8 cellular contexts compared by ENCODE assay signal in the genomic region with DNA sequence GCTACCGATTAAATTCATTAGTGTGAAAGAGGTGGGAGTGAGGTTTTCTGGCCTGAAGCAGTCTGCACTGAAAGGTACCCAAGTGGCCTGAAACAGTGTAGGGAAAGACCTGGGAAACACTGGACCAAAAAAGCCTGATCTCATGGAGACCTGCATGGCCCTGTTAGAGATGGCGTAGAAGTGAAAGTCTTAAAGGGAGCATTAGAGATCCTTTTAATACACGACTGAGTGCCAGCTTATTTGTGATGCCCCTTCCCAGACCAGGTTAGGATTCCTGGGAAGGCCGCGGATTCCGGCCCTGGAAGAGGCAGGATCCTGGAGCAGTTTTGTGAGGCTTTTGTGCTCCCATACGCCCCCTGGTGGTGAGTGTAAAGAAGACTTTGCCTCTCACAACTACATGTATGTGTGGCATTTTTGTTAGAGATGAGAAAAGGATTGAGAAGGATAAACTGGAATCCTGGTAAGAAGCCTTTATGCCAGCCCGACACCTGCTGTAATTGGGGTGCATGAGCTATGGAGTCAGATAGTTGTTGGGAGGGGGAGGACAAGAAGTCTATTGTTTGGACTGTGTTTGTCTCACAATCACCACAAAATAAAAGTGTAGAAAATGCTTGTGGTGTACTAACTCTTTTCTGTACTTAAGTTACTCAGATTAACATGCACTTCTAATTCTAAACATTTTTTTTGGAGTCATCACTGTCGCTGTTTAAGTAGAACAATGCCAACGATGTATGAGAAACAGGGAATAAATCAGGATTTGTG. TPM values are rescaled to one million over a fixed set of nuclear protein-coding genes. Genes with fewer than 3 reads are reported as not detected.
DNase-seq lines count a peak whose midpoint lies in the region; ATAC-seq, FAIRE-seq and TF ChIP-seq lines count a peak whose summit lies in the region.

No MANE protein-coding gene starts in this region.

- FAIRE-seq in G401.6 (lab: Jason Lieb, UNC), result peak; percentile 88

- no peak overlapping the region for H3K9ac ChIP-seq in neural cell (ENCODE audit: low read length)

- no peak overlapping the region for H3K4me3 ChIP-seq in fibroblast of mammary gland (ENCODE audit: control insufficient read depth, low read depth, low read length)
- no peak overlapping the region for H3K4me3 ChIP-seq in neural cell (ENCODE audit: low read length)

- no peaks in the 10 kb centered on the region for H3K9me3 ChIP-seq in neural cell (ENCODE audit: low read length)

- peak; percentile 32 for DNase-seq in HS-5 (ENCODE audit: low read depth)
- DNase-seq in OCI-M1 (lab: John Stamatoyannopoulos, UW), result peak; percentile 63
- peak; percentile 48 to 71 for DNase-seq in activated T-cell treated with anti-CD3 and anti-CD28 coated beads, Interleukin-2, amount 50 U/mL, for 72 hours
- peak; percentile 81 for DNase-seq in fibroblast of mammary gland (ENCODE audit: low read depth)
- DNase-seq in substantia nigra (lab: John Stamatoyannopoulos, UW), result peak in 45 of 49 donors; percentile 2 to 83 (median 53)

- H3K27ac Mint-ChIP-seq in activated T-cell treated with anti-CD3 and anti-CD28 coated beads, Interleukin-2, amount 50 U/mL, for 72 hours, result peak overlapping the region; percentile 42

- no peak overlapping the region for H3K4me2 ChIP-seq in neural cell (ENCODE audit: low read length)

- H3K4me3 Mint-ChIP-seq in activated T-cell treated with anti-CD3 and anti-CD28 coated beads, Interleukin-2, amount 50 U/mL, for 72 hours, result peak overlapping the region; percentile 29 to 42

- no peak for TF ChIP-seq EP300 in neural cell (conservative IDR thresholded peaks at IDR 0.05; ENCODE audit: poor library complexity, severe bottlenecking)

- no peaks in the 10 kb centered on the region for H3K9me3 Mint-ChIP-seq in activated T-cell treated with anti-CD3 and anti-CD28 coated beads, Interleukin-2, amount 50 U/mL, for 72 hours

- peaks cover 14 to 30% of the 10 kb centered on the region in 2 donors for H3K36me3 Mint-ChIP-seq in activated T-cell treated with anti-CD3 and anti-CD28 coated beads, Interleukin-2, amount 50 U/mL, for 72 hours (ENCODE audit: insufficient read depth in 2 of 2)

- no peaks in the 10 kb centered on the region for H3F3A ChIP-seq in neural cell (ENCODE audit: insufficient read depth, low read length, poor library complexity, severe bottlenecking)

- H4K20me1 ChIP-seq in neural cell (ENCODE audit: insufficient read depth), result no peaks in the 10 kb centered on the region

- peak in 1 of 2 donors; percentile 25 for ATAC-seq in activated T-cell treated with anti-CD3 and anti-CD28 coated beads, Interleukin-2, amount 50 U/mL, for 72 hours (replicated peaks in 1 of 2)
- ATAC-seq in GM19463 (IDR thresholded peaks at IDR 0.05; ENCODE audit: unreplicated experiment), result no peak

- no peaks in the 10 kb centered on the region for H3K79me2 ChIP-seq in neural cell (replicated peaks; ENCODE audit: insufficient read depth, low read length)

- no peaks in the 10 kb centered on the region for H3K9me2 ChIP-seq in neural cell (ENCODE audit: insufficient read depth, low read length)

- H3K27ac ChIP-seq in neural cell (ENCODE audit: low read length), result no peak overlapping the region
- no peak overlapping the region for H3K27ac ChIP-seq in substantia nigra (ENCODE audit: low read depth, low read length, poor library complexity, severe bottlenecking)

- peak; percentile 85 for TF ChIP-seq CTCF in fibroblast of mammary gland (conservative IDR thresholded peaks at IDR 0.05; ENCODE audit: control insufficient read depth, insufficient read depth, low read depth, low read length)
- peak; percentile 81 for TF ChIP-seq CTCF in neural cell (IDR thresholded peaks at IDR 0.05; ENCODE audit: poor library complexity, severe bottlenecking)

- no peak overlapping the region for H2AFZ ChIP-seq in neural cell (ENCODE audit: low read depth, low read length)

- peak; percentile 77 for TF ChIP-seq RAD21 in neural cell (conservative IDR thresholded peaks at IDR 0.05)

- no peaks in the 10 kb centered on the region for H3K27me3 ChIP-seq in neural cell (ENCODE audit: insufficient read depth, low read depth, low read length)

- no peaks in the 10 kb centered on the region for H3K27me3 Mint-ChIP-seq in activated T-cell treated with anti-CD3 and anti-CD28 coated beads, Interleukin-2, amount 50 U/mL, for 72 hours (ENCODE audit: low read depth)

- H3K36me3 ChIP-seq in neural cell (ENCODE audit: insufficient read depth, low read length), result no peaks in the 10 kb centered on the region

- peaks cover 52% of the 10 kb centered on the region for H3K4me1 Mint-ChIP-seq in activated T-cell treated with anti-CD3 and anti-CD28 coated beads, Interleukin-2, amount 50 U/mL, for 72 hours (ENCODE audit: low read depth)

TF ChIP-seq in neural cell, 6 proteins besides CTCF, POLR2A, EP300 and RAD21:
- TF ChIP-seq, protein P1, sequence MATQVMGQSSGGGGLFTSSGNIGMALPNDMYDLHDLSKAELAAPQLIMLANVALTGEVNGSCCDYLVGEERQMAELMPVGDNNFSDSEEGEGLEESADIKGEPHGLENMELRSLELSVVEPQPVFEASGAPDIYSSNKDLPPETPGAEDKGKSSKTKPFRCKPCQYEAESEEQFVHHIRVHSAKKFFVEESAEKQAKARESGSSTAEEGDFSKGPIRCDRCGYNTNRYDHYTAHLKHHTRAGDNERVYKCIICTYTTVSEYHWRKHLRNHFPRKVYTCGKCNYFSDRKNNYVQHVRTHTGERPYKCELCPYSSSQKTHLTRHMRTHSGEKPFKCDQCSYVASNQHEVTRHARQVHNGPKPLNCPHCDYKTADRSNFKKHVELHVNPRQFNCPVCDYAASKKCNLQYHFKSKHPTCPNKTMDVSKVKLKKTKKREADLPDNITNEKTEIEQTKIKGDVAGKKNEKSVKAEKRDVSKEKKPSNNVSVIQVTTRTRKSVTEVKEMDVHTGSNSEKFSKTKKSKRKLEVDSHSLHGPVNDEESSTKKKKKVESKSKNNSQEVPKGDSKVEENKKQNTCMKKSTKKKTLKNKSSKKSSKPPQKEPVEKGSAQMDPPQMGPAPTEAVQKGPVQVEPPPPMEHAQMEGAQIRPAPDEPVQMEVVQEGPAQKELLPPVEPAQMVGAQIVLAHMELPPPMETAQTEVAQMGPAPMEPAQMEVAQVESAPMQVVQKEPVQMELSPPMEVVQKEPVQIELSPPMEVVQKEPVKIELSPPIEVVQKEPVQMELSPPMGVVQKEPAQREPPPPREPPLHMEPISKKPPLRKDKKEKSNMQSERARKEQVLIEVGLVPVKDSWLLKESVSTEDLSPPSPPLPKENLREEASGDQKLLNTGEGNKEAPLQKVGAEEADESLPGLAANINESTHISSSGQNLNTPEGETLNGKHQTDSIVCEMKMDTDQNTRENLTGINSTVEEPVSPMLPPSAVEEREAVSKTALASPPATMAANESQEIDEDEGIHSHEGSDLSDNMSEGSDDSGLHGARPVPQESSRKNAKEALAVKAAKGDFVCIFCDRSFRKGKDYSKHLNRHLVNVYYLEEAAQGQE (IDR thresholded peaks at IDR 0.05; ENCODE audit: borderline replicate concordance), result peak; percentile 98
- TF ChIP-seq TAF1 (IDR thresholded peaks at IDR 0.05; ENCODE audit: low read depth) (no peak), POLR2AphosphoS5 (IDR thresholded peaks at IDR 0.05) (no peak), MXI1 (conservative IDR thresholded peaks at IDR 0.05; ENCODE audit: poor library complexity, severe bottlenecking) (no peak), SMC3 (conservative IDR thresholded peaks at IDR 0.05; ENCODE audit: poor library complexity) (peak; percentile 92), EZH2 (IDR thresholded peaks at IDR 0.05; ENCODE audit: borderline replicate concordance, insufficient read depth, low read length, poor library complexity, severe bottlenecking) (no peak)

RNA-seq across cellular contexts. Expression of a gene that starts 54.0 kb away (rescaled TPM):
- 10 to 100 TPM; 30.0 to 34.9 TPM for total RNA-seq in activated T-cell treated with anti-CD3 and anti-CD28 coated beads, Interleukin-2, amount 50 U/mL, for 72 hours
- polyA plus RNA-seq in neural cell, result 14.5 and 16.4 TPM in 2 replicates
- 24.6 and 25.9 TPM in 2 replicates for polyA minus RNA-seq in neural cell
